ENCODE assay signal across 12 cellular contexts in the genomic region with DNA sequence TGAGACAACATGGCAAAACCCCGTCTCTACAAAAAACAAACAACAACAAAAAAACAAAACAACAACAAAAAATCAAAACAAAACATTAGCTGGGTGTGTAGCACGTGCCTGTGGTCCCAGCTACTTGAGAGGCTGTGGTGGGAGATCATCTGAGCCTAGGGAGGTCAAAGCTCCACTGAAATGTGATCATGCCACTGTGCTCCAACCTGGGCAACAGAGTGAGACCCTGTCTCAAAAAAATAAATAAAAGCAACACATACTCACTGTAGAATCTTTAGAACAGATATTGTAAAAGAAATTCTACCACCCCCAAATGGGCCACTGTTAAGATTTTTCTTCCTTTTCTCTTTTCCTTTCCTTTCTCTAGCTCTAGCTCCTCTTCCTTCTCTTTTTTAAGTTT.
"Had no signal": no experiment of that assay in that cellular context is flagged by ENCODE, and none has a peak within 500 bp of the region (broad histone marks: within the 10 kb centered on the region; RNA-seq: fewer than 3 reads in every experiment).

No MANE protein-coding gene starts in this region.

- H3K9me3 ChIP-seq: adrenal gland, transverse colon had no signal

- H3K4me1 ChIP-seq: adrenal gland, parathyroid adenoma, transverse colon had no signal

- H3K4me3 ChIP-seq: adrenal gland, gastroesophageal sphincter, skin epidermis, transverse colon had no signal

- H3K27me3 ChIP-seq: adrenal gland, gastroesophageal sphincter, transverse colon had no signal

- H3K9ac ChIP-seq: parathyroid adenoma had no signal

- ATAC-seq: gastroesophageal sphincter, left ventricle myocardium superior had no signal

- H3K4me3 Mint-ChIP-seq: activated CD4-positive, alpha-beta T cell treated with anti-CD3 and anti-CD28 coated beads, Interleukin-2, amount 10 ng/mL, durations not matched to agents 7 days and 5 days had no signal

- H3K27ac Mint-ChIP-seq: activated CD4-positive, alpha-beta T cell treated with anti-CD3 and anti-CD28 coated beads, Interleukin-2, amount 10 ng/mL, durations not matched to agents 7 days and 5 days had no signal

- H3K27ac ChIP-seq: adrenal gland, gastroesophageal sphincter, parathyroid adenoma, skin epidermis, transverse colon had no signal

- H2AFZ ChIP-seq: parathyroid adenoma had no signal

- DNase-seq: activated CD4-positive, alpha-beta T cell treated with anti-CD3 and anti-CD28 coated beads, Interleukin-2, amount 10 ng/mL, durations not matched to agents 7 days and 5 days; activated CD8-positive, alpha-beta memory T cell treated with anti-CD3 and anti-CD28 coated beads for 24 hours; adrenal gland; central memory CD4-positive, alpha-beta T cell; effector memory CD4-positive, alpha-beta T cell; left ventricle myocardium superior; mesenchymal stem cell; substantia nigra; transverse colon had no signal

- H3K27me3 Mint-ChIP-seq: activated CD4-positive, alpha-beta T cell treated with anti-CD3 and anti-CD28 coated beads, Interleukin-2, amount 10 ng/mL, durations not matched to agents 7 days and 5 days had no signal
